In genomic region chr12:110698171-110698902, GRCh38 we compare ENCODE assay signal across 1 cellular context.
A peak's percentile ranks its signal among the peaks of the same experiment; 100 is the strongest.
TF ChIP-seq lines count a peak whose summit lies in the region.

No MANE protein-coding gene starts in this region.

TF ChIP-seq in HepG2, 621 proteins besides CTCF, POLR2A, EP300 and RAD21 (continued from another document):
- TF ChIP-seq GATAD1 (CRISPR knock-in tag; IDR thresholded peaks at IDR 0.05) = 0 out of 2 replicates have a peak, but pooled peaks have one; percentile 37
- TF ChIP-seq NFE2 (CRISPR knock-in tag; IDR thresholded peaks at IDR 0.05) = peak; percentile 54; the same call in 1 of the 2 replicates
- no peak for TF ChIP-seq ZFP90 (CRISPR knock-in tag; IDR thresholded peaks at IDR 0.05; ENCODE audit: borderline replicate concordance)
- TF ChIP-seq HOMEZ (CRISPR knock-in tag; IDR thresholded peaks at IDR 0.05; ENCODE audit: low read depth) = peak; percentile 50
- TF ChIP-seq MZF1 (CRISPR knock-in tag; IDR thresholded peaks at IDR 0.05; ENCODE audit: borderline replicate concordance) = 0 out of 2 replicates have a peak, but pooled peaks have one; percentile 44
- TF ChIP-seq ZNF891 (CRISPR knock-in tag; IDR thresholded peaks at IDR 0.05) = no peak
- TF ChIP-seq GZF1 (CRISPR knock-in tag; IDR thresholded peaks at IDR 0.05) = no peak
- peak; percentile 56; the same call in 1 of the 2 replicates for TF ChIP-seq MIXL1 (CRISPR knock-in tag; IDR thresholded peaks at IDR 0.05)
- peak; percentile 7; the same call in 1 of the 2 replicates for TF ChIP-seq MAX (IDR thresholded peaks at IDR 0.05)
- TF ChIP-seq, protein P1, sequence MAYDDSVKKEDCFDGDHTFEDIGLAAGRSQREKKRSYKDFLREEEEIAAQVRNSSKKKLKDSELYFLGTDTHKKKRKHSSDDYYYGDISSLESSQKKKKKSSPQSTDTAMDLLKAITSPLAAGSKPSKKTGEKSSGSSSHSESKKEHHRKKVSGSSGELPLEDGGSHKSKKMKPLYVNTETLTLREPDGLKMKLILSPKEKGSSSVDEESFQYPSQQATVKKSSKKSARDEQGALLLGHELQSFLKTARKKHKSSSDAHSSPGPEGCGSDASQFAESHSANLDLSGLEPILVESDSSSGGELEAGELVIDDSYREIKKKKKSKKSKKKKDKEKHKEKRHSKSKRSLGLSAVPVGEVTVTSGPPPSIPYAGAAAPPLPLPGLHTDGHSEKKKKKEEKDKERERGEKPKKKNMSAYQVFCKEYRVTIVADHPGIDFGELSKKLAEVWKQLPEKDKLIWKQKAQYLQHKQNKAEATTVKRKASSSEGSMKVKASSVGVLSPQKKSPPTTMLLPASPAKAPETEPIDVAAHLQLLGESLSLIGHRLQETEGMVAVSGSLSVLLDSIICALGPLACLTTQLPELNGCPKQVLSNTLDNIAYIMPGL (CRISPR knock-in tag; IDR thresholded peaks at IDR 0.05; ENCODE audit: borderline replicate concordance in 1 of 2, low read depth in 1 of 2) = peak; percentile 73 to 92
- TF ChIP-seq, protein P2, sequence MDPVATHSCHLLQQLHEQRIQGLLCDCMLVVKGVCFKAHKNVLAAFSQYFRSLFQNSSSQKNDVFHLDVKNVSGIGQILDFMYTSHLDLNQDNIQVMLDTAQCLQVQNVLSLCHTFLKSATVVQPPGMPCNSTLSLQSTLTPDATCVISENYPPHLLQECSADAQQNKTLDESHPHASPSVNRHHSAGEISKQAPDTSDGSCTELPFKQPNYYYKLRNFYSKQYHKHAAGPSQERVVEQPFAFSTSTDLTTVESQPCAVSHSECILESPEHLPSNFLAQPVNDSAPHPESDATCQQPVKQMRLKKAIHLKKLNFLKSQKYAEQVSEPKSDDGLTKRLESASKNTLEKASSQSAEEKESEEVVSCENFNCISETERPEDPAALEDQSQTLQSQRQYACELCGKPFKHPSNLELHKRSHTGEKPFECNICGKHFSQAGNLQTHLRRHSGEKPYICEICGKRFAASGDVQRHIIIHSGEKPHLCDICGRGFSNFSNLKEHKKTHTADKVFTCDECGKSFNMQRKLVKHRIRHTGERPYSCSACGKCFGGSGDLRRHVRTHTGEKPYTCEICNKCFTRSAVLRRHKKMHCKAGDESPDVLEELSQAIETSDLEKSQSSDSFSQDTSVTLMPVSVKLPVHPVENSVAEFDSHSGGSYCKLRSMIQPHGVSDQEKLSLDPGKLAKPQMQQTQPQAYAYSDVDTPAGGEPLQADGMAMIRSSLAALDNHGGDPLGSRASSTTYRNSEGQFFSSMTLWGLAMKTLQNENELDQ (CRISPR knock-in tag; IDR thresholded peaks at IDR 0.05; ENCODE audit: borderline replicate concordance) = no peak
- TF ChIP-seq ZFP37 (CRISPR knock-in tag; IDR thresholded peaks at IDR 0.05; ENCODE audit: borderline replicate concordance) = no peak
- no peak for TF ChIP-seq ZSCAN20 (CRISPR knock-in tag; IDR thresholded peaks at IDR 0.05; ENCODE audit: borderline replicate concordance)
- TF ChIP-seq MAFK (conservative IDR thresholded peaks at IDR 0.05 in 1 of 2, IDR thresholded peaks at IDR 0.05 in 1 of 2; ENCODE audit: low read length in 2 of 2) = peak in 1 of 2 experiments; percentile 8; a peak in 1 of 4 replicates
- no peak for TF ChIP-seq ZBTB7A (CRISPR knock-in tag; IDR thresholded peaks at IDR 0.05)
- TF ChIP-seq ZNF564 (CRISPR knock-in tag; IDR thresholded peaks at IDR 0.05) = no peak
- no peak; the same call in 1 of the 2 replicates for TF ChIP-seq ZNF350 (CRISPR knock-in tag; IDR thresholded peaks at IDR 0.05; ENCODE audit: borderline replicate concordance, low read depth)
- TF ChIP-seq BORCS8-MEF2B (CRISPR knock-in tag; IDR thresholded peaks at IDR 0.05) = no peak
- no peak for TF ChIP-seq ONECUT2 (CRISPR knock-in tag; IDR thresholded peaks at IDR 0.05)
- peak; percentile 38 for TF ChIP-seq RXRB (CRISPR knock-in tag; IDR thresholded peaks at IDR 0.05; ENCODE audit: borderline replicate concordance)
- no peak for TF ChIP-seq ZEB1 (IDR thresholded peaks at IDR 0.05; ENCODE audit: insufficient replicate concordance, low read depth)
- TF ChIP-seq UBTF (CRISPR knock-in tag; IDR thresholded peaks at IDR 0.05) = peak; percentile 40; the same call in 1 of the 2 replicates
- no peak for TF ChIP-seq NFRKB (IDR thresholded peaks at IDR 0.05)
- TF ChIP-seq SMC3 (IDR thresholded peaks at IDR 0.05; ENCODE audit: low read length) = peak; percentile 49
- TF ChIP-seq MXD4 (CRISPR knock-in tag; IDR thresholded peaks at IDR 0.05) = peak; percentile 53; the same call in 1 of the 2 replicates
- TF ChIP-seq SMARCC2 (IDR thresholded peaks at IDR 0.05) = no peak
- no peak for TF ChIP-seq ZNF781 (CRISPR knock-in tag; IDR thresholded peaks at IDR 0.05; ENCODE audit: borderline replicate concordance, not compliant biosample characterization)
- no peak for TF ChIP-seq KAT7 (CRISPR knock-in tag; IDR thresholded peaks at IDR 0.05; ENCODE audit: borderline replicate concordance)
- TF ChIP-seq, protein P3, sequence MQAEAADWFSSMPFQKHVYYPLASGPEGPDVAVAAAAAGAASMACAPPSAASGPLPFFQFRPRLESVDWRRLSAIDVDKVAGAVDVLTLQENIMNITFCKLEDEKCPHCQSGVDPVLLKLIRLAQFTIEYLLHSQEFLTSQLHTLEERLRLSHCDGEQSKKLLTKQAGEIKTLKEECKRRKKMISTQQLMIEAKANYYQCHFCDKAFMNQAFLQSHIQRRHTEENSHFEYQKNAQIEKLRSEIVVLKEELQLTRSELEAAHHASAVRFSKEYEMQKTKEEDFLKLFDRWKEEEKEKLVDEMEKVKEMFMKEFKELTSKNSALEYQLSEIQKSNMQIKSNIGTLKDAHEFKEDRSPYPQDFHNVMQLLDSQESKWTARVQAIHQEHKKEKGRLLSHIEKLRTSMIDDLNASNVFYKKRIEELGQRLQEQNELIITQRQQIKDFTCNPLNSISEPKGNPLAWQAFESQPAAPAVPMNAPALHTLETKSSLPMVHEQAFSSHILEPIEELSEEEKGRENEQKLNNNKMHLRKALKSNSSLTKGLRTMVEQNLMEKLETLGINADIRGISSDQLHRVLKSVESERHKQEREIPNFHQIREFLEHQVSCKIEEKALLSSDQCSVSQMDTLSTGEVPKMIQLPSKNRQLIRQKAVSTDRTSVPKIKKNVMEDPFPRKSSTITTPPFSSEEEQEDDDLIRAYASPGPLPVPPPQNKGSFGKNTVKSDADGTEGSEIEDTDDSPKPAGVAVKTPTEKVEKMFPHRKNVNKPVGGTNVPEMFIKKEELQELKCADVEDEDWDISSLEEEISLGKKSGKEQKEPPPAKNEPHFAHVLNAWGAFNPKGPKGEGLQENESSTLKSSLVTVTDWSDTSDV (CRISPR knock-in tag; IDR thresholded peaks at IDR 0.05) = no peak
- TF ChIP-seq ZNF569 (CRISPR knock-in tag; IDR thresholded peaks at IDR 0.05; ENCODE audit: borderline replicate concordance) = no peak
- TF ChIP-seq FOSL2 (CRISPR knock-in tag; IDR thresholded peaks at IDR 0.05) = peak; percentile 67
- no peak for TF ChIP-seq ZNF160 (CRISPR knock-in tag; IDR thresholded peaks at IDR 0.05)
- TF ChIP-seq, protein P4, sequence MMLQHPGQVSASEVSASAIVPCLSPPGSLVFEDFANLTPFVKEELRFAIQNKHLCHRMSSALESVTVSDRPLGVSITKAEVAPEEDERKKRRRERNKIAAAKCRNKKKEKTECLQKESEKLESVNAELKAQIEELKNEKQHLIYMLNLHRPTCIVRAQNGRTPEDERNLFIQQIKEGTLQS (CRISPR knock-in tag; IDR thresholded peaks at IDR 0.05) = peak; percentile 38; the same call in 1 of the 2 replicates
- no peak for TF ChIP-seq ZNF256 (CRISPR knock-in tag; conservative IDR thresholded peaks at IDR 0.05)
- no peak for TF ChIP-seq PHF20 (CRISPR knock-in tag; IDR thresholded peaks at IDR 0.05)
- TF ChIP-seq KDM4B (CRISPR knock-in tag; IDR thresholded peaks at IDR 0.05) = no peak
TF ChIP-seq in HepG2: peak in this region for 84.
